11 cellular contexts compared by ENCODE assay signal in the genomic region with DNA sequence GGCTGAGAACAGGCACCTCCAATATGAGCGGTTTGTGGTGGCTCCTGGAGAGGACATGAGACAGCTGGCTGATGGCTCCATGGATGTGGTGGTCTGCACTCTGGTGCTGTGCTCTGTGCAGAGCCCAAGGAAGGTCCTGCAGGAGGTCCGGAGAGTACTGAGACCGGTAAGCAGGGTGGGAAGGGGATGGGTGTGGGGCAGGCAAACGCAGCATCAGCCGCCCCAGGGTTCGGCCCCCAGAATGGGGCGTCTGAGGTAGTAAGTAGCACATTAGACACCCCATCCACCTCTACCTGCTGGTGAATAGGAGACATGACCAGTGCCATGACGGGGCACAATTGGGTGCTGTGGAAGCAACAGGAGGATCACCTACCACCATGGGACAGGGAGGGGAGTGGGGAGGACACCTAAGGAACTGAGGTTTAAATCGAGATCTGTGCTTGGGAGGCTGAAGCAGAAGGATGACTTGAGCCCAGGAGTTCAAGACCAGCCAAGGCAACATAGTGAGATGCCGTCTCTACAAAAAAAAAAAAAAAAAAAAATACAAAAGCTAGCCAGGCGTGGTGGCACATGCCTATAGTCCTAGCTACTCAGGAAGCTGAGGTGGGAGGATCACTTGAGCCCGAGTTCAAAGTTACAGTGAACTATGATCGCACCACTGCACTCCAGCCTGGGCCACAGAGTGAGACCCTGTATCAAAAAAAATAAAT. TPM values are rescaled to one million over a fixed set of nuclear protein-coding genes. Genes with fewer than 3 reads are reported as not detected.
DNase-seq lines count a peak whose midpoint lies in the region; ATAC-seq, FAIRE-seq and TF ChIP-seq lines count a peak whose summit lies in the region.
"Had no signal": no experiment of that assay in that cellular context is flagged by ENCODE, and none has a peak within 500 bp of the region (broad histone marks: within the 10 kb centered on the region; RNA-seq: fewer than 3 reads in every experiment).

No MANE protein-coding gene starts in this region.

- H3K9me3 Mint-ChIP-seq in astrocyte (ENCODE audit: unreplicated experiment), result peaks cover 5% of the 10 kb centered on the region
- H3K9me3 Mint-ChIP-seq in stimulated activated naive B cell treated with anti-CD40 and anti-IgM and Interleukin-4, amounts not matched to agents 10 μg/mL and 1 μg/mL and 100 μg/mL, for 72 hours, result no peaks in the 10 kb centered on the region
- H3K9me3 Mint-ChIP-seq in T-helper 2 cell treated with Interferon-gamma antibody and Interleukin-4, amounts not matched to agents 5 μg/mL and 100 μg/mL, for 36 hours, result no peaks in the 10 kb centered on the region
- H3K9me3 Mint-ChIP-seq: mesothelial cell of epicardium had no signal

- H3K9ac ChIP-seq in astrocyte (ENCODE audit: low read length), result no peak overlapping the region

- H4K20me1 ChIP-seq in astrocyte (ENCODE audit: insufficient read depth, low read length), result no peaks in the 10 kb centered on the region

- peaks cover 2% of the 10 kb centered on the region for H3K36me3 Mint-ChIP-seq in astrocyte (ENCODE audit: low read depth, unreplicated experiment)
- H3K36me3 Mint-ChIP-seq in stimulated activated naive B cell treated with anti-CD40 and anti-IgM and Interleukin-4, amounts not matched to agents 10 μg/mL and 1 μg/mL and 100 μg/mL, for 72 hours, result no peaks in the 10 kb centered on the region
- no peaks in the 10 kb centered on the region for H3K36me3 Mint-ChIP-seq in T-helper 2 cell treated with Interferon-gamma antibody and Interleukin-4, amounts not matched to agents 5 μg/mL and 100 μg/mL, for 36 hours (ENCODE audit: low read depth)
- H3K36me3 Mint-ChIP-seq: mesothelial cell of epicardium had no signal

- H3K4me3 ChIP-seq in HEK293 (ENCODE audit: low read depth, low read length) (peak overlapping the region; percentile 25), astrocyte (ENCODE audit: insufficient read depth, low read depth, low read length) (no peak overlapping the region), right lobe of liver (peak overlapping the region; percentile 71 to 78 (median 75))

- H3K9me3 ChIP-seq in HEK293 (ENCODE audit: control insufficient read depth, insufficient read depth, low read depth, low read length), result no peaks in the 10 kb centered on the region
- H3K9me3 ChIP-seq in astrocyte (ENCODE audit: insufficient read depth, low read depth, low read length), result no peaks in the 10 kb centered on the region
- no peaks in the 10 kb centered on the region for H3K9me3 ChIP-seq in right lobe of liver

- POLR2A ChIA-PET in HEK293 (lab: Yijun Ruan, JAX), result interaction anchor here (0.7 to 2.1 kb wide), 6 partner anchors 19 to 147 kb away, joined by 3 to 12 read pairs (median 3); partner anchors contain the start of genes BLOC1S1, DNAJC14 and ITGA7

- H3K79me2 ChIP-seq in astrocyte (ENCODE audit: insufficient read depth, low read length), result no peaks in the 10 kb centered on the region

- no peak overlapping the region for H3K27ac Mint-ChIP-seq in astrocyte (ENCODE audit: unreplicated experiment)
- peak overlapping the region; percentile 42 for H3K27ac Mint-ChIP-seq in stimulated activated naive B cell treated with anti-CD40 and anti-IgM and Interleukin-4, amounts not matched to agents 10 μg/mL and 1 μg/mL and 100 μg/mL, for 72 hours
- no peak overlapping the region for H3K27ac Mint-ChIP-seq in T-helper 2 cell treated with Interferon-gamma antibody and Interleukin-4, amounts not matched to agents 5 μg/mL and 100 μg/mL, for 36 hours
- H3K27ac Mint-ChIP-seq: activated CD4-positive, alpha-beta T cell treated with anti-CD3 and anti-CD28 coated beads for 36 hours; mesothelial cell of epicardium had no signal

- H3K27me3 ChIP-seq in astrocyte (ENCODE audit: insufficient read depth, low read length) (no peaks in the 10 kb centered on the region), right lobe of liver (no peaks in the 10 kb centered on the region)

- H2AFZ ChIP-seq in astrocyte (ENCODE audit: low read depth, low read length), result peak overlapping the region; percentile 68

- WGBS in right lobe of liver (ENCODE audit: insufficient coverage, low coverage, low lambda C conversion rate, missing lambda C conversion rate), result 25% methylated on average over 12 of the region's 13 CpGs

- CTCF ChIA-PET in HEK293 (lab: Yijun Ruan, JAX), result interaction anchor here (0.6 to 1.7 kb wide), 21 partner anchors 8 to 501 kb away, joined by 3 to 17 read pairs (median 4); partner anchors contain the start of genes BLOC1S1 and RDH5

- H3K36me3 ChIP-seq in HEK293 (ENCODE audit: control insufficient read depth in 2 of 2, insufficient read depth in 1 of 2, low read length in 2 of 2) (peaks cover 0 to 3% of the 10 kb centered on the region in 2 experiments; a peak in 1 of 3 replicates), astrocyte (ENCODE audit: insufficient read depth, low read length) (no peaks in the 10 kb centered on the region), right lobe of liver (peaks cover 0 to 8% (median 0%) of the 10 kb centered on the region in 4 donors)

- no peak for TF ChIP-seq POLR2A in right lobe of liver (IDR thresholded peaks at IDR 0.05)

- no peaks in the 10 kb centered on the region for H3K4me1 ChIP-seq in HEK293 (ENCODE audit: control insufficient read depth, insufficient read depth, low read length)
- H3K4me1 ChIP-seq in astrocyte (ENCODE audit: insufficient read depth, low read length), result peaks cover 10% of the 10 kb centered on the region
- peaks cover 0 to 7% (median 0%) of the 10 kb centered on the region in 4 donors for H3K4me1 ChIP-seq in right lobe of liver

- H3K4me1 Mint-ChIP-seq in astrocyte (ENCODE audit: low read depth, unreplicated experiment), result peaks cover 14% of the 10 kb centered on the region
- H3K4me1 Mint-ChIP-seq in stimulated activated naive B cell treated with anti-CD40 and anti-IgM and Interleukin-4, amounts not matched to agents 10 μg/mL and 1 μg/mL and 100 μg/mL, for 72 hours, result peaks cover 27 to 37% of the 10 kb centered on the region in 2 donors
- H3K4me1 Mint-ChIP-seq in T-helper 2 cell treated with Interferon-gamma antibody and Interleukin-4, amounts not matched to agents 5 μg/mL and 100 μg/mL, for 36 hours (ENCODE audit: low read depth), result no peaks in the 10 kb centered on the region

- FAIRE-seq in astrocyte (lab: Jason Lieb, UNC) (no peak), RCC 7860 (lab: Jason Lieb, UNC) (no peak)

- peaks cover 17% of the 10 kb centered on the region for H3K27me3 Mint-ChIP-seq in astrocyte (ENCODE audit: low read depth, unreplicated experiment)
- H3K27me3 Mint-ChIP-seq in stimulated activated naive B cell treated with anti-CD40 and anti-IgM and Interleukin-4, amounts not matched to agents 10 μg/mL and 1 μg/mL and 100 μg/mL, for 72 hours, result no peaks in the 10 kb centered on the region
- H3K27me3 Mint-ChIP-seq in T-helper 2 cell treated with Interferon-gamma antibody and Interleukin-4, amounts not matched to agents 5 μg/mL and 100 μg/mL, for 36 hours (ENCODE audit: low read depth), result peaks cover 30% of the 10 kb centered on the region

- TF ChIP-seq CTCF in HEK293 (tag by site-specific recombination; IDR thresholded peaks at IDR 0.05) (no peak), astrocyte (IDR thresholded peaks at IDR 0.05; ENCODE audit: insufficient read depth, low read depth, low read length) (no peak), right lobe of liver (IDR thresholded peaks at IDR 0.05) (no peak)

- no peak overlapping the region for H3K27ac ChIP-seq in HEK293 (ENCODE audit: extremely low read depth, low read depth, low read length)
- H3K27ac ChIP-seq in astrocyte (ENCODE audit: low read depth, low read length), result no peak overlapping the region
- peak overlapping the region; percentile 13 to 76 (median 20) for H3K27ac ChIP-seq in right lobe of liver

- DNase-seq in astrocyte (ENCODE audit: low read depth) (no peak), right lobe of liver (peak in 1 of 3 donors; percentile 54), RCC 7860 (ENCODE audit: low spot score) (no peak)
- no peak for DNase-seq in stimulated activated naive B cell treated with anti-CD40 and anti-IgM and Interleukin-4, amounts not matched to agents 10 μg/mL and 1 μg/mL and 100 μg/mL, for 72 hours
- no peak for DNase-seq in T-helper 2 cell treated with Interferon-gamma antibody and Interleukin-4, amounts not matched to agents 5 μg/mL and 100 μg/mL, for 36 hours (ENCODE audit: low spot score)
- DNase-seq: activated CD4-positive, alpha-beta T cell treated with anti-CD3 and anti-CD28 coated beads for 36 hours had no signal

- intact Hi-C loops in right lobe of liver (cut with DNase I), result loop anchor here in 1 of 2 donors (5.0 kb wide), 1 partner anchor 40 kb away; the partner anchor contains the start of gene RDH5

- peak in 3 of 4 donors; percentile 12 to 27 (median 14) for ATAC-seq in right lobe of liver
- peak; percentile 51 to 57 for ATAC-seq in stimulated activated naive B cell treated with anti-CD40 and anti-IgM and Interleukin-4, amounts not matched to agents 10 μg/mL and 1 μg/mL and 100 μg/mL, for 72 hours (replicated peaks)
- no peak for ATAC-seq in GM21576 (IDR thresholded peaks at IDR 0.05; ENCODE audit: unreplicated experiment)
- ATAC-seq in HG03196 (IDR thresholded peaks at IDR 0.05; ENCODE audit: unreplicated experiment), result no peak

- no peak overlapping the region for H3K4me3 Mint-ChIP-seq in astrocyte (ENCODE audit: unreplicated experiment)
- peak overlapping the region; percentile 71 to 76 for H3K4me3 Mint-ChIP-seq in stimulated activated naive B cell treated with anti-CD40 and anti-IgM and Interleukin-4, amounts not matched to agents 10 μg/mL and 1 μg/mL and 100 μg/mL, for 72 hours
- H3K4me3 Mint-ChIP-seq in T-helper 2 cell treated with Interferon-gamma antibody and Interleukin-4, amounts not matched to agents 5 μg/mL and 100 μg/mL, for 36 hours, result no peak overlapping the region
- H3K4me3 Mint-ChIP-seq: activated CD4-positive, alpha-beta T cell treated with anti-CD3 and anti-CD28 coated beads for 36 hours had no signal

- peak overlapping the region; percentile 78 for H3K4me2 ChIP-seq in astrocyte (ENCODE audit: low read length)

TF ChIP-seq in HEK293, 187 proteins besides CTCF, POLR2A, EP300 and RAD21 (continues in another document):
- TF ChIP-seq MZF1 (tag by site-specific recombination; IDR thresholded peaks at IDR 0.05; ENCODE audit: borderline replicate concordance) (no peak), SCRT2 (tag by site-specific recombination; IDR thresholded peaks at IDR 0.05) (peak; percentile 61)

RNA-seq across cellular contexts. Expression of gene ITGA7, which starts 25.5 kb away (rescaled TPM):
- 20.4 and 26.5 TPM in 2 replicates for total RNA-seq in astrocyte
- total RNA-seq in right lobe of liver, result 10 to 100 TPM in 3 of 6 experiments, 1 to 10 TPM in 3; 3.1 to 20.1 (median 8.3) TPM

RNA-seq across cellular contexts. Expression of gene BLOC1S1, which starts 33.6 kb away (rescaled TPM):
- total RNA-seq in astrocyte (49.2 and 51.0 TPM in 2 replicates), right lobe of liver (100 to 1,000 TPM in 3 of 6 experiments, 10 to 100 TPM in 3; 81.8 to 175 (median 99.0) TPM)

RNA-seq across cellular contexts. Expression of gene RDH5, which starts 38.0 kb away (rescaled TPM):
- total RNA-seq in astrocyte (1.4 and 2.1 TPM in 2 replicates), right lobe of liver (10 to 100 TPM; 26.3 to 52.5 (median 43.0) TPM)

RNA-seq across cellular contexts. Expression of gene OR10P1, which starts 45.5 kb away (rescaled TPM):
- total RNA-seq in astrocyte (not detected in 2 replicates), right lobe of liver (not detected)
- total RNA-seq: activated CD4-positive, alpha-beta T cell treated with anti-CD3 and anti-CD28 coated beads for 36 hours; esophagus mucosa; mesothelial cell of epicardium had no signal

RNA-seq across cellular contexts. Expression of gene CD63, which starts 46.6 kb away (rescaled TPM):
- total RNA-seq in astrocyte, result 965 and 1,014 TPM in 2 replicates
- 100 to 1,000 TPM; 213 to 556 (median 317) TPM for total RNA-seq in right lobe of liver

Comparison
In these comparisons a context has a peak if more than half of its experiments do, and no peak if none do; other contexts are left out.
1. H3K27ac ChIP-seq: peak in right lobe of liver (3 of 3); none in HEK293 (single experiment) and astrocyte (single experiment).
2. H3K4me3 Mint-ChIP-seq: peak in stimulated activated naive B cell treated with anti-CD40 and anti-IgM and Interleukin-4, amounts not matched to agents 10 μg/mL and 1 μg/mL and 100 μg/mL, for 72 hours (2 of 2); none in astrocyte (single experiment) and T-helper 2 cell treated with Interferon-gamma antibody and Interleukin-4, amounts not matched to agents 5 μg/mL and 100 μg/mL, for 36 hours (single experiment).
3. ATAC-seq: peak in right lobe of liver (3 of 4) and stimulated activated naive B cell treated with anti-CD40 and anti-IgM and Interleukin-4, amounts not matched to agents 10 μg/mL and 1 μg/mL and 100 μg/mL, for 72 hours (2 of 2); none in GM21576 (single experiment) and HG03196 (single experiment).